ENCODE assay signal across 20 cellular contexts in genomic region chr3:123597561-123597960, GRCh38.
"Had no signal": no experiment of that assay in that cellular context is flagged by ENCODE, and none has a peak within 500 bp of the region (broad histone marks: within the 10 kb centered on the region; RNA-seq: fewer than 3 reads in every experiment).

No MANE protein-coding gene starts in this region.

- DNase-seq: KBM-7, MM.1S, NCI-H1092 treated with DMSO at 0.1 percent for 48 hours, NCI-H1436, NCI-H187, NCI-H2029, NCI-H2081 treated with DMSO at 0.1 percent for 48 hours, NCI-H2171, NCI-H226, NCI-H446, NCI-H510A, NCI-H524 treated with DMSO at 0.1 percent for 48 hours, NCI-H69, NCI-H774, SHP77 treated with DMSO at 0.1 percent for 48 hours, SJCRH30 had no signal

- H3K4me1 ChIP-seq: SJCRH30 had no signal

- H3K4me3 ChIP-seq: SJCRH30 had no signal

- H3K27ac ChIP-seq: RWPE1, SJCRH30 had no signal

- ATAC-seq: Panc1, Right ventricle myocardium inferior, SK-N-SH treated with all-trans-retinoic acid at 6 μM for 48 hours had no signal

- H3K27me3 ChIP-seq: SJCRH30 had no signal

- H3K9me3 ChIP-seq: SJCRH30 had no signal
